18 cellular contexts compared by ENCODE assay signal in the genomic region with DNA sequence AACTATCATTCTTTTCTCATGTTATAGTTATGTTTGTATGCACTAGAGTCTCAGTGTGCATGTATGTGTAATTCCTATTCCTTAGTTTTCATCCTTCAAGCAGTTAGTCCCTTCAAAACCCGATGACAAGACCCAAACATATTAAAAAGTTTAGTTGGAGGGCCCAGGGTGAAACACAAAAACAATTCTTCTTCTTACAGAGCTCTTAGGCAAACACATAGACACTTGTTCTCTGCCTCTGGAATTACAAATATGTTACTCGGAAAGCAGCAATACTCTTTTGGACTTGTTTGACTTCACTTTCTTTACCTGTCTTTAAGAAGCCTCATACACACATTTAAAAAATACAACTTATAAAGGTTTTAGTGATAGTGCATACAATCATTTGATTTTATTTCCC. TPM values are rescaled to one million over a fixed set of nuclear protein-coding genes. Genes with fewer than 3 reads are reported as not detected.
DNase-seq lines count a peak whose midpoint lies in the region; ATAC-seq and TF ChIP-seq lines count a peak whose summit lies in the region.
"Had no signal": no experiment of that assay in that cellular context is flagged by ENCODE, and none has a peak within 500 bp of the region (broad histone marks: within the 10 kb centered on the region; RNA-seq: fewer than 3 reads in every experiment).

No MANE protein-coding gene starts in this region.

- H3K9me3 ChIP-seq in OCI-LY3 (ENCODE audit: insufficient read depth, low read length), result peaks cover 12% of the 10 kb centered on the region; the same call in 1 of the 2 replicates
- no peaks in the 10 kb centered on the region for H3K9me3 ChIP-seq in smooth muscle cell (replicated peaks; ENCODE audit: low read depth)
- H3K9me3 ChIP-seq: Caco-2, HAP-1 had no signal

- no peak overlapping the region for H2AFZ ChIP-seq in OCI-LY3 (ENCODE audit: low read depth, low read length)
- H2AFZ ChIP-seq in smooth muscle cell (ENCODE audit: low read depth), result peak overlapping the region; percentile 76

- peak overlapping the region; percentile 97 for H3K27ac ChIP-seq in OCI-LY3 (ENCODE audit: low read length)
- H3K27ac ChIP-seq in smooth muscle cell (ENCODE audit: low read depth), result peak overlapping the region; percentile 32

- TF ChIP-seq CTCF in OCI-LY3 (IDR thresholded peaks at IDR 0.05; ENCODE audit: low read depth, low read length) (no peak), glutamatergic neuron (IDR thresholded peaks at IDR 0.05; ENCODE audit: partially characterized antibody, unreplicated experiment) (no peak), neural crest cell (conservative IDR thresholded peaks at IDR 0.05) (no peak), smooth muscle cell (IDR thresholded peaks at IDR 0.05; ENCODE audit: borderline replicate concordance, insufficient read depth, poor library complexity, severe bottlenecking) (no peak)

- H3K36me3 ChIP-seq in OCI-LY3 (replicated peaks; ENCODE audit: low read depth, low read length) (peaks cover 30% of the 10 kb centered on the region), smooth muscle cell (ENCODE audit: low read depth) (no peaks in the 10 kb centered on the region)
- H3K36me3 ChIP-seq: HAP-1 had no signal

- H3K9ac ChIP-seq in OCI-LY3 (ENCODE audit: low read length) (peak overlapping the region; percentile 99), smooth muscle cell (ENCODE audit: low read depth) (no peak overlapping the region)

- H3K27me3 ChIP-seq in OCI-LY3 (ENCODE audit: low read depth, low read length), result no peaks in the 10 kb centered on the region
- H3K27me3 ChIP-seq in smooth muscle cell (ENCODE audit: low read depth), result no peaks in the 10 kb centered on the region

- no peak for DNase-seq in glutamatergic neuron
- DNase-seq in neural crest cell (ENCODE audit: low read depth, low spot score), result no peak
- DNase-seq in smooth muscle cell (lab: John Stamatoyannopoulos, UW; ENCODE audit: unreplicated experiment), result no peak
- no peak for DNase-seq in HUDEP-2 (lab: John Stamatoyannopoulos, UW; ENCODE audit: unreplicated experiment in 76 of 76)
- DNase-seq in CD1c-positive myeloid dendritic cell (ENCODE audit: extremely low spot score), result no peak
- DNase-seq: Caco-2; DMS53; NCI-H1417 treated with DMSO at 0.1 percent for 48 hours; NCI-H2081; NK-92 treated with Interleukin-12 subunit alpha and Interleukin-12 subunit beta, amount 100 ng/mL, for 24 hours; PC-3 had no signal

- peaks cover 7% of the 10 kb centered on the region for H3F3A ChIP-seq in smooth muscle cell (ENCODE audit: low read depth)

- H3K4me1 ChIP-seq in OCI-LY3 (ENCODE audit: low read length), result peaks cover 75% of the 10 kb centered on the region
- H3K4me1 ChIP-seq in smooth muscle cell (ENCODE audit: low read depth), result peaks cover 30% of the 10 kb centered on the region
- H3K4me1 ChIP-seq: Caco-2, HAP-1 had no signal

- no peaks in the 10 kb centered on the region for H3K27me3 Mint-ChIP-seq in glutamatergic neuron (ENCODE audit: unreplicated experiment)
- no peaks in the 10 kb centered on the region for H3K27me3 Mint-ChIP-seq in neural crest cell (ENCODE audit: low read depth)
- H3K27me3 Mint-ChIP-seq: IgD-negative memory B cell had no signal

- WGBS in smooth muscle cell (ENCODE audit: low lambda C conversion rate), result 78% methylated on average over 2 of the region's 2 CpGs

- peak overlapping the region; percentile 97 for H3K27ac Mint-ChIP-seq in glutamatergic neuron (ENCODE audit: unreplicated experiment)
- H3K27ac Mint-ChIP-seq in neural crest cell (ENCODE audit: unreplicated experiment), result peak overlapping the region; percentile 43
- H3K27ac Mint-ChIP-seq: IgD-negative memory B cell had no signal

- peaks cover 62% of the 10 kb centered on the region for H3K79me2 ChIP-seq in OCI-LY3 (ENCODE audit: low read length)
- peaks cover 14% of the 10 kb centered on the region for H3K79me2 ChIP-seq in smooth muscle cell (ENCODE audit: low read depth)

- ATAC-seq in GM21528 (IDR thresholded peaks at IDR 0.05; ENCODE audit: low FRiP score, unreplicated experiment) (no peak), GM19455 (IDR thresholded peaks at IDR 0.05; ENCODE audit: unreplicated experiment) (no peak)
- ATAC-seq: PC-3 had no signal

- H3K4me1 Mint-ChIP-seq in glutamatergic neuron (ENCODE audit: low read depth, unreplicated experiment), result peaks cover 27% of the 10 kb centered on the region
- peaks cover 23% of the 10 kb centered on the region for H3K4me1 Mint-ChIP-seq in neural crest cell
- H3K4me1 Mint-ChIP-seq: IgD-negative memory B cell had no signal

- H4K20me1 ChIP-seq in OCI-LY3 (ENCODE audit: insufficient read depth, low read length) (no peaks in the 10 kb centered on the region), smooth muscle cell (ENCODE audit: low read depth) (no peaks in the 10 kb centered on the region)

- H3K36me3 Mint-ChIP-seq in glutamatergic neuron (ENCODE audit: unreplicated experiment), result no peaks in the 10 kb centered on the region
- no peaks in the 10 kb centered on the region for H3K36me3 Mint-ChIP-seq in neural crest cell (ENCODE audit: low read depth)
- H3K36me3 Mint-ChIP-seq: IgD-negative memory B cell had no signal

- H3K4me3 ChIP-seq in OCI-LY3 (ENCODE audit: low read length) (peak overlapping the region; percentile 87), smooth muscle cell (peak overlapping the region; percentile 46)
- H3K4me3 ChIP-seq: HAP-1 had no signal

- H3K9me3 Mint-ChIP-seq in glutamatergic neuron (ENCODE audit: unreplicated experiment) (peaks cover 9% of the 10 kb centered on the region), neural crest cell (no peaks in the 10 kb centered on the region)

- H3K4me2 ChIP-seq in OCI-LY3 (ENCODE audit: low read length) (peak overlapping the region; percentile 74), smooth muscle cell (peak overlapping the region; percentile 81)

- H3K4me3 Mint-ChIP-seq in glutamatergic neuron (ENCODE audit: unreplicated experiment), result peak overlapping the region; percentile 90
- H3K4me3 Mint-ChIP-seq in neural crest cell, result peak overlapping the region; percentile 60
- H3K4me3 Mint-ChIP-seq: IgD-negative memory B cell had no signal

RNA-seq across cellular contexts. Expression of a gene that starts 0.8 kb away (rescaled TPM):
- total RNA-seq in glutamatergic neuron (ENCODE audit: unreplicated experiment), result 23.2 TPM
- total RNA-seq in neural crest cell, result 0.48 and 0.82 TPM in 2 replicates
- total RNA-seq in smooth muscle cell, result 11.1 and 18.3 TPM in 2 replicates
- polyA plus RNA-seq in smooth muscle cell, result 3.7 and 8.1 TPM in 2 replicates
- total RNA-seq: Caco-2, HT-29, LHCN-M2, PC-3 had no signal
- polyA plus RNA-seq: IgD-negative memory B cell had no signal
